8 cellular contexts compared by ENCODE assay signal in the genomic region with DNA sequence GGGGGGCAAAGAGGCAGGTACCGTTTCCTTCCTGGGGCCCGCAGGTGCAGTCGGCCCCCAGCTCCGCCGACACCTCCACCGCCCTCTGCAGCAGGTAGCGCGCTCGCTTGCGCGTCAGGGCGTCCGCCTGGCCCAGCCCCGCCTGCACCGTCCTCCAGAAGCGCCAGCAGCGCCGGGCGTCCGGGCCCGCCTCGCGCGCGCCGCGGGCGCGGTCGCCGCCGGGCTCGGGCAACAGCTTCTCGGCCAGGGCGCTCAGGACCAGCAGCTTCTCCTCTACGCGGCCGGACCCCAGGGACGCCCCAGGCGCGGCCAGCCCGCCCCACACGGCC. TPM values are rescaled to one million over a fixed set of nuclear protein-coding genes. Genes with fewer than 3 reads are reported as not detected.
A peak's percentile ranks its signal among the peaks of the same experiment; 100 is the strongest.
DNase-seq lines count a peak whose midpoint lies in the region; ATAC-seq and TF ChIP-seq lines count a peak whose summit lies in the region.

No MANE protein-coding gene starts in this region.

- in situ Hi-C loops in gastrocnemius medialis (cut with MboI; ENCODE audit: low sequenced_read_pairs in 4 of 4), result loop anchor here in 3 of 4 donors (25.0 kb wide), 3 partner anchors 259 to 409 kb away; no protein-coding TSS in a partner anchor

- TF ChIP-seq CTCF in RWPE2 (IDR thresholded peaks at IDR 0.05; ENCODE audit: poor library complexity, severe bottlenecking) (no peak), right atrium auricular region (IDR thresholded peaks at IDR 0.05) (no peak), gastrocnemius medialis (IDR thresholded peaks at IDR 0.05 in 4 of 5, conservative IDR thresholded peaks at IDR 0.05 in 1 of 5) (no peak)

- intact Hi-C loops in gastrocnemius medialis (cut with DNase I; ENCODE audit: low total_unique reads), result loop anchor here (5.0 kb wide), 2 partner anchors 76 to 106 kb away; partner anchors contain the start of gene COA6

- ATAC-seq in GM21360 (IDR thresholded peaks at IDR 0.05; ENCODE audit: unreplicated experiment) (peak; percentile 55), RWPE2 (ENCODE audit: low read depth) (peak; percentile 83), gastrocnemius medialis (peak; percentile 77 to 80)

- H3K4me3 ChIP-seq in RWPE2 (ENCODE audit: severe bottlenecking) (peak overlapping the region; percentile 74), right atrium auricular region (peak overlapping the region; percentile 72 to 73), gastrocnemius medialis (peak overlapping the region; percentile 59 to 82 (median 70))

- peak; percentile 66 to 67 for TF ChIP-seq POLR2A in gastrocnemius medialis (IDR thresholded peaks at IDR 0.05)

- H3K9me3 ChIP-seq in RWPE2 (ENCODE audit: severe bottlenecking), result no peaks in the 10 kb centered on the region
- H3K9me3 ChIP-seq in right atrium auricular region, result no peaks in the 10 kb centered on the region
- no peaks in the 10 kb centered on the region for H3K9me3 ChIP-seq in gastrocnemius medialis

- H3K27ac ChIP-seq in RWPE2 (ENCODE audit: poor library complexity, severe bottlenecking), result peak overlapping the region; percentile 66
- peak overlapping the region; percentile 80 to 86 for H3K27ac ChIP-seq in right atrium auricular region
- peak overlapping the region; percentile 70 to 92 (median 83) for H3K27ac ChIP-seq in gastrocnemius medialis

- H3K36me3 ChIP-seq in RWPE2 (ENCODE audit: low read depth) (no peaks in the 10 kb centered on the region), right atrium auricular region (no peaks in the 10 kb centered on the region), gastrocnemius medialis (no peaks in the 10 kb centered on the region)

- H3K27me3 ChIP-seq in RWPE2 (ENCODE audit: insufficient read depth, poor library complexity, severe bottlenecking), result no peaks in the 10 kb centered on the region
- no peaks in the 10 kb centered on the region for H3K27me3 ChIP-seq in right atrium auricular region
- no peaks in the 10 kb centered on the region for H3K27me3 ChIP-seq in gastrocnemius medialis

- H3K4me1 ChIP-seq in RWPE2 (ENCODE audit: insufficient read depth, poor library complexity, severe bottlenecking) (no peaks in the 10 kb centered on the region), right atrium auricular region (peaks cover 0 to 14% of the 10 kb centered on the region in 2 donors), gastrocnemius medialis (peaks cover 0 to 8% of the 10 kb centered on the region in 2 donors)

- DNase-seq in DMS53 treated with DMSO at 0.1 percent for 48 hours (lab: John Stamatoyannopoulos, UW; ENCODE audit: unreplicated experiment) (peak; percentile 47), HPDE6-E6E7 (ENCODE audit: extremely low spot score) (peak; percentile 65), RWPE2 (ENCODE audit: low spot score) (no peak), right atrium auricular region (ENCODE audit: low spot score) (no peak), gastrocnemius medialis (peak; percentile 40 to 60), islet precursor cell (no peak)
- peak; percentile 79 for DNase-seq in activated naive CD4-positive, alpha-beta T cell treated with anti-CD3 and anti-CD28 coated beads, Interleukin-2, amount 50 U/mL, for 16 hours

RNA-seq across cellular contexts. Expression of gene TARBP1, which starts 0.9 kb away (rescaled TPM):
- total RNA-seq in right atrium auricular region (10 to 100 TPM in 1 of 2 donors, 1 to 10 TPM in 1; 5.5 to 11.3 TPM), gastrocnemius medialis (10 to 100 TPM in 1 of 4 donors, 1 to 10 TPM in 3; 5.7 to 11.9 (median 8.2) TPM)

Comparison
In these comparisons a context has a peak if more than half of its experiments do, and no peak if none do; other contexts are left out.
1. DNase-seq: peak in DMS53 treated with DMSO at 0.1 percent for 48 hours (single experiment), HPDE6-E6E7 (single experiment), activated naive CD4-positive, alpha-beta T cell treated with anti-CD3 and anti-CD28 coated beads, Interleukin-2, amount 50 U/mL, for 16 hours (single experiment) and gastrocnemius medialis (2 of 2); none in RWPE2 (single experiment), right atrium auricular region (single experiment) and islet precursor cell (single experiment).
2. Peak in every context shown above with its lines, with median percentiles within 50 percentile points of each other: ATAC-seq, H3K27ac ChIP-seq and H3K4me3 ChIP-seq.